ENCODE assay signal across 8 cellular contexts in genomic region chr6:69796627-69797390, GRCh38. TPM values are rescaled to one million over a fixed set of nuclear protein-coding genes. Genes with fewer than 3 reads are reported as not detected.
DNase-seq lines count a peak whose midpoint lies in the region; ATAC-seq and TF ChIP-seq lines count a peak whose summit lies in the region.

TSS of gene LMBRD1 (minus strand) at chr6:69797010. CDS start at chr6:69796881, 129 bp downstream.

- H3K27me3 Mint-ChIP-seq in activated T-cell treated with anti-CD3 and anti-CD28 coated beads, Interleukin-2, amount 50 U/mL, for 4 hours (ENCODE audit: low read depth): no peaks in the 10 kb centered on the region

- H3K36me3 ChIP-seq in esophagus (ENCODE audit: control insufficient read depth in 2 of 2, insufficient read depth in 2 of 2, low read length in 1 of 2) (no peaks in the 10 kb centered on the region), mucosa of stomach (ENCODE audit: control insufficient read depth, insufficient read depth, low read length) (no peaks in the 10 kb centered on the region)

- no peaks in the 10 kb centered on the region for H3K9me3 Mint-ChIP-seq in activated T-cell treated with anti-CD3 and anti-CD28 coated beads, Interleukin-2, amount 50 U/mL, for 4 hours

- H3K9me3 ChIP-seq in esophagus (ENCODE audit: control insufficient read depth in 2 of 2, insufficient read depth in 1 of 2, low read depth in 1 of 2, low read length in 1 of 2) (no peaks in the 10 kb centered on the region), mucosa of stomach (ENCODE audit: control insufficient read depth, low read length) (no peaks in the 10 kb centered on the region)

- no peaks in the 10 kb centered on the region for H3K27me3 ChIP-seq in esophagus (ENCODE audit: control insufficient read depth in 1 of 2, insufficient read depth in 2 of 2, low read length in 2 of 2)
- H3K27me3 ChIP-seq in mucosa of stomach (ENCODE audit: control insufficient read depth, insufficient read depth, low read length): no peaks in the 10 kb centered on the region

- H3K4me3 ChIP-seq in esophagus (ENCODE audit: low read depth in 1 of 2, low read length in 2 of 2) (peak within 1 kb of the TSS; percentile 82 to 88), mucosa of stomach (ENCODE audit: low read length) (peak within 1 kb of the TSS; percentile 23)

- H3K27ac ChIP-seq in esophagus (ENCODE audit: low read depth in 2 of 2, low read length in 1 of 2): peak within 1 kb of the TSS; percentile 98 to 99

- peak within 1 kb of the TSS; percentile 90 for H3K4me3 Mint-ChIP-seq in activated T-cell treated with anti-CD3 and anti-CD28 coated beads, Interleukin-2, amount 50 U/mL, for 4 hours

- 1 to 2% methylated on average over 37 to 40 of the region's 40 CpGs for WGBS in esophagus, 2 donors

- peak; percentile 92 for ATAC-seq in GM21723 (IDR thresholded peaks at IDR 0.05; ENCODE audit: unreplicated experiment)
- ATAC-seq in activated T-cell treated with anti-CD3 and anti-CD28 coated beads, Interleukin-2, amount 50 U/mL, for 4 hours: peak; percentile 94 to 96

- peak within 1 kb of the TSS; percentile 89 for H3K9ac ChIP-seq in mucosa of stomach (ENCODE audit: low read length)

- no peaks in the 10 kb centered on the region for H3K36me3 Mint-ChIP-seq in activated T-cell treated with anti-CD3 and anti-CD28 coated beads, Interleukin-2, amount 50 U/mL, for 4 hours (ENCODE audit: insufficient read depth)

- H3K4me1 ChIP-seq in esophagus (ENCODE audit: control insufficient read depth in 2 of 2, insufficient read depth in 2 of 2, low read length in 1 of 2): peaks cover 0 to under 1% of the 10 kb centered on the region in 2 donors
- peaks cover 6% of the 10 kb centered on the region for H3K4me1 ChIP-seq in mucosa of stomach (ENCODE audit: control insufficient read depth, insufficient read depth, low read length)

- DNase-seq in DMS79 treated with DMSO at 0.1 percent for 48 hours (lab: John Stamatoyannopoulos, UW) (peak; percentile 92), KG1 (lab: John Stamatoyannopoulos, UW) (peak; percentile 95)
- peak; percentile 99 for DNase-seq in activated T-cell treated with anti-CD3 and anti-CD28 coated beads, Interleukin-2, amount 50 U/mL, for 4 hours
- peak; percentile 99 for DNase-seq in stimulated activated CD8-positive, alpha-beta memory T cell treated with anti-CD3 and anti-CD28 coated beads, Interleukin-7, amount 100 ng/mL, for 1 hour (ENCODE audit: low read depth in 2 of 2)

- peaks cover 49% of the 10 kb centered on the region for H3K4me1 Mint-ChIP-seq in activated T-cell treated with anti-CD3 and anti-CD28 coated beads, Interleukin-2, amount 50 U/mL, for 4 hours (ENCODE audit: low read depth)

TF ChIP-seq in PFSK-1, 5 proteins besides CTCF, POLR2A, EP300 and RAD21:
- TF ChIP-seq REST (IDR thresholded peaks at IDR 0.05; ENCODE audit: insufficient read depth in 1 of 2, low read depth in 2 of 2, low read length in 2 of 2) (no peak), POLR2AphosphoS5 (IDR thresholded peaks at IDR 0.05; ENCODE audit: low read depth, low read length) (peak; percentile 50; the same call in 1 of the 2 replicates), SIN3A (IDR thresholded peaks at IDR 0.05; ENCODE audit: borderline replicate concordance, insufficient read depth, low read length) (peak; percentile 68; the same call in 1 of the 2 replicates), TAF1 (IDR thresholded peaks at IDR 0.05; ENCODE audit: borderline replicate concordance, insufficient read depth, low read length) (no peak), FOXP2 (optimal IDR thresholded peaks at IDR 0.05; ENCODE audit: borderline replicate concordance, extremely low read depth, extremely low read length, insufficient read depth) (peak; percentile 91)
TF ChIP-seq in PFSK-1: peak in this region for 3.

RNA-seq across cellular contexts. Expression of gene LMBRD1, which starts in this region (rescaled TPM):
- polyA plus RNA-seq in PFSK-1 (2012; ENCODE audit: insufficient read length, low read depth): 3.3 TPM
- 10 to 100 TPM in 2 of 3 donors, 1 to 10 TPM in 1; 9.0 to 11.8 (median 10.6) TPM for total RNA-seq in activated T-cell treated with anti-CD3 and anti-CD28 coated beads, Interleukin-2, amount 50 U/mL, for 4 hours
- polyA plus RNA-seq in esophagus: 10 to 100 TPM; 22.3 to 28.0 TPM

Comparison
In these comparisons a context has a peak if more than half of its experiments do, and no peak if none do; other contexts are left out.
1. Peak in every context shown above with its lines: DNase-seq, ATAC-seq, H3K4me3 ChIP-seq and H3K27ac ChIP-seq.